Comparison of ENCODE assay signal across 16 cellular contexts in the genomic region with DNA sequence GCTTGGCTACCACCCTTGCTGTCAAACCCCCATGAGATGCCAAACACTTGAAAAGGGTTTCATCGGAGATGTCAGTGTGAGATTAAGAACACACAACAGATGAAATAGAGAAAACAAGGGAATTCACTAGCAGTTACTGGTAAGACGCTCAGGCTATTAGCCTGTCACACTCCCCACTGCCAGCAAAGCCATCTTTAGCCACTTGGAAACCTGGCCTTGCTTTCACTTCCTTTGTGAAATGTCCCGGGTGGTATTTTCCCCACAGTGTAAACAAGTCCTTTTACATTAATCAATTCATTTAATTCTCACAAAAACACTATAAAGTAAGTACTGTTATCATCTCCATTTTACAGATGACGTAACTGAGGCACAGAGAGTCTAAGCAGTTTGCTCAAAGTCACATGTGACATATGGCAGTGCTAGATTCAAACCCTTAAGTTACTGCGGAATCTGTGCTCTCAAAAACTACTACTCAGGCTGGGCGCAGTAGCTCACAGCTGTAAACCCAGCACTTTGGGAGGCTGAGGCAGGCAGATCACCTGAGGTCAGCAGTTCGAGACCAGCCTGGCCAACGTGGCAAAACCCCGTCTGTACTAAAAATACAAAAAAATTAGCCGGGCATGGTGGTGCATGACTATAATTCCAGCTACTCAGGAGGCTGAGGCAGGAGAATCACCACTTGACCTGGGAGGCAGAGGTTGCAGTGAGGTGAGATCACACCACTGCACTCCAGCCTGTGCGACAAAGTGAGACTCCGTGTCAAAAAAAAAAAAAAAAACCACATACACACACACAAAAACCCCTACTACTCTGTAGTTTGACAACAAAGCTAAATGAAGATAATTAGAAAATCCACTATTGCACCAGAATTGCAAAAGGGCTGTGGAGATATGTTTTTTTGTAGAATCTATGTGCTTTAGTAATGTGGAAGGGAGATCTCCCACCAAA. TPM values are rescaled to one million over a fixed set of nuclear protein-coding genes. Genes with fewer than 3 reads are reported as not detected.
DNase-seq lines count a peak whose midpoint lies in the region; ATAC-seq and TF ChIP-seq lines count a peak whose summit lies in the region.
"Had no signal": no experiment of that assay in that cellular context is flagged by ENCODE, and none has a peak within 500 bp of the region (broad histone marks: within the 10 kb centered on the region; RNA-seq: fewer than 3 reads in every experiment).

No MANE protein-coding gene starts in this region.

- CTCF ChIA-PET in activated CD4-positive, alpha-beta T cell treated with anti-CD3 and anti-CD28 coated beads for 36 hours (lab: Charles Lee), result interaction anchor here (1.2 to 1.8 kb wide), 3 partner anchors 17 to 24 kb away, joined by 3 to 5 read pairs (median 3); no protein-coding TSS in a partner anchor
- CTCF ChIA-PET in activated CD4-positive, alpha-beta memory T cell treated with anti-CD3 and anti-CD28 coated beads for 36 hours (lab: Charles Lee), result interaction anchor here (1.0 to 1.5 kb wide), 2 partner anchors 16 to 17 kb away, joined by 3 to 4 read pairs; no protein-coding TSS in a partner anchor

- peak overlapping the region; percentile 70 for H3K27ac Mint-ChIP-seq in activated CD4-positive, alpha-beta T cell treated with anti-CD3 and anti-CD28 coated beads for 36 hours
- H3K27ac Mint-ChIP-seq in activated CD4-positive, alpha-beta memory T cell treated with anti-CD3 and anti-CD28 coated beads for 36 hours, result peak overlapping the region; percentile 78
- H3K27ac Mint-ChIP-seq in natural killer cell (peak overlapping the region; percentile 92 to 97), osteocyte (ENCODE audit: unreplicated experiment) (no peak overlapping the region), HFFc6 (no peak overlapping the region)
- H3K27ac Mint-ChIP-seq: dendritic cell treated with granulocyte-macrophage colony-stimulating factor and Interleukin-4, amounts not matched to agents 40 ng/mL and 50 ng/mL, for 4 days; WTC11 had no signal

- TF ChIP-seq CTCF in natural killer cell (IDR thresholded peaks at IDR 0.05), result no peak
- TF ChIP-seq CTCF in osteocyte (IDR thresholded peaks at IDR 0.05), result no peak
- TF ChIP-seq CTCF in HFFc6 (IDR thresholded peaks at IDR 0.05), result no peak

- intact Hi-C loops in activated CD4-positive, alpha-beta T cell treated with anti-CD3 and anti-CD28 coated beads for 36 hours (cut with DNase I, micrococcal nuclease), result no loop called here
- intact Hi-C loops in activated CD4-positive, alpha-beta memory T cell treated with anti-CD3 and anti-CD28 coated beads for 36 hours (cut with micrococcal nuclease), result no loop called here
- intact Hi-C loops in natural killer cell (cut with micrococcal nuclease), result no loop called here

- no peaks in the 10 kb centered on the region for H3K36me3 Mint-ChIP-seq in activated CD4-positive, alpha-beta T cell treated with anti-CD3 and anti-CD28 coated beads for 36 hours (ENCODE audit: low read depth)
- no peaks in the 10 kb centered on the region for H3K36me3 Mint-ChIP-seq in activated CD4-positive, alpha-beta memory T cell treated with anti-CD3 and anti-CD28 coated beads for 36 hours
- no peaks in the 10 kb centered on the region for H3K36me3 Mint-ChIP-seq in natural killer cell
- H3K36me3 Mint-ChIP-seq in osteocyte (ENCODE audit: unreplicated experiment), result no peaks in the 10 kb centered on the region
- H3K36me3 Mint-ChIP-seq in HFFc6 (ENCODE audit: low read depth), result no peaks in the 10 kb centered on the region
- H3K36me3 Mint-ChIP-seq: WTC11 had no signal

- POLR2A ChIA-PET in activated CD4-positive, alpha-beta T cell treated with anti-CD3 and anti-CD28 coated beads for 36 hours (lab: Charles Lee), result interaction anchor here (0.6 kb wide), 1 partner anchor 14 kb away, joined by 7 read pairs; no protein-coding TSS in a partner anchor
- POLR2A ChIA-PET in activated CD4-positive, alpha-beta memory T cell treated with anti-CD3 and anti-CD28 coated beads for 36 hours (lab: Charles Lee), result interaction anchor here (0.6 to 0.7 kb wide), 2 partner anchors 20 to 62 kb away, joined by 4 to 5 read pairs; no protein-coding TSS in a partner anchor

- no peaks in the 10 kb centered on the region for H3K27me3 Mint-ChIP-seq in activated CD4-positive, alpha-beta T cell treated with anti-CD3 and anti-CD28 coated beads for 36 hours
- H3K27me3 Mint-ChIP-seq in activated CD4-positive, alpha-beta memory T cell treated with anti-CD3 and anti-CD28 coated beads for 36 hours, result no peaks in the 10 kb centered on the region
- no peaks in the 10 kb centered on the region for H3K27me3 Mint-ChIP-seq in natural killer cell (ENCODE audit: low read depth in 2 of 2)
- no peaks in the 10 kb centered on the region for H3K27me3 Mint-ChIP-seq in osteocyte (ENCODE audit: unreplicated experiment)
- H3K27me3 Mint-ChIP-seq in HFFc6 (ENCODE audit: insufficient read depth), result no peaks in the 10 kb centered on the region; the same call in none of the 2 replicates
- H3K27me3 Mint-ChIP-seq: dendritic cell treated with granulocyte-macrophage colony-stimulating factor and Interleukin-4, amounts not matched to agents 40 ng/mL and 50 ng/mL, for 4 days had no signal

- no peak overlapping the region for H3K4me3 Mint-ChIP-seq in activated CD4-positive, alpha-beta T cell treated with anti-CD3 and anti-CD28 coated beads for 36 hours
- H3K4me3 Mint-ChIP-seq in activated CD4-positive, alpha-beta memory T cell treated with anti-CD3 and anti-CD28 coated beads for 36 hours, result peak overlapping the region; percentile 12
- H3K4me3 Mint-ChIP-seq in natural killer cell, result peak overlapping the region; percentile 80
- no peak overlapping the region for H3K4me3 Mint-ChIP-seq in osteocyte (ENCODE audit: unreplicated experiment)
- no peak overlapping the region for H3K4me3 Mint-ChIP-seq in HFFc6
- H3K4me3 Mint-ChIP-seq: dendritic cell treated with granulocyte-macrophage colony-stimulating factor and Interleukin-4, amounts not matched to agents 40 ng/mL and 50 ng/mL, for 4 days; WTC11 had no signal

- H3K4me1 Mint-ChIP-seq in activated CD4-positive, alpha-beta T cell treated with anti-CD3 and anti-CD28 coated beads for 36 hours, result peaks cover 45% of the 10 kb centered on the region
- peaks cover 43% of the 10 kb centered on the region for H3K4me1 Mint-ChIP-seq in activated CD4-positive, alpha-beta memory T cell treated with anti-CD3 and anti-CD28 coated beads for 36 hours (ENCODE audit: low read depth)
- peaks cover 48 to 66% of the 10 kb centered on the region in 2 donors for H3K4me1 Mint-ChIP-seq in natural killer cell
- peaks cover 40% of the 10 kb centered on the region for H3K4me1 Mint-ChIP-seq in osteocyte (ENCODE audit: unreplicated experiment)
- H3K4me1 Mint-ChIP-seq in HFFc6 (ENCODE audit: low read depth), result peaks cover 40% of the 10 kb centered on the region

- ATAC-seq in activated CD4-positive, alpha-beta T cell treated with anti-CD3 and anti-CD28 coated beads for 36 hours, result peak; percentile 24
- ATAC-seq in GM21619 (IDR thresholded peaks at IDR 0.05; ENCODE audit: unreplicated experiment) (peak; percentile 44), natural killer cell (peak; percentile 53 to 69 (median 65))
- ATAC-seq: A549, Right ventricle myocardium inferior, WTC11 had no signal

- no peaks in the 10 kb centered on the region for H3K9me3 Mint-ChIP-seq in activated CD4-positive, alpha-beta T cell treated with anti-CD3 and anti-CD28 coated beads for 36 hours (ENCODE audit: low read depth)
- no peaks in the 10 kb centered on the region for H3K9me3 Mint-ChIP-seq in activated CD4-positive, alpha-beta memory T cell treated with anti-CD3 and anti-CD28 coated beads for 36 hours
- H3K9me3 Mint-ChIP-seq in natural killer cell, result no peaks in the 10 kb centered on the region
- H3K9me3 Mint-ChIP-seq in osteocyte (ENCODE audit: unreplicated experiment), result no peaks in the 10 kb centered on the region
- no peaks in the 10 kb centered on the region for H3K9me3 Mint-ChIP-seq in HFFc6
- H3K9me3 Mint-ChIP-seq: dendritic cell treated with granulocyte-macrophage colony-stimulating factor and Interleukin-4, amounts not matched to agents 40 ng/mL and 50 ng/mL, for 4 days had no signal

- no peak for DNase-seq in activated CD4-positive, alpha-beta T cell treated with anti-CD3 and anti-CD28 coated beads for 36 hours
- DNase-seq in activated CD4-positive, alpha-beta T cell treated with anti-CD3 and anti-CD28 coated beads for 1 hour, result no peak
- DNase-seq in activated CD4-positive, alpha-beta memory T cell treated with anti-CD3 and anti-CD28 coated beads for 36 hours, result peak; percentile 22
- DNase-seq in natural killer cell (peak; percentile 38), osteocyte (ENCODE audit: extremely low spot score, unreplicated experiment) (no peak), COLO668 (lab: John Stamatoyannopoulos, UW; ENCODE audit: unreplicated experiment) (no peak), HFFc6 (no peak)
- DNase-seq: DMS79, foreskin fibroblast, kidney glomerular epithelial cell, MG63 had no signal

RNA-seq across cellular contexts. Expression of a gene that starts 32.6 kb away (rescaled TPM):
- total RNA-seq in activated CD4-positive, alpha-beta T cell treated with anti-CD3 and anti-CD28 coated beads for 36 hours, result 100 to 1,000 TPM; 198 to 206 TPM
- total RNA-seq in activated CD4-positive, alpha-beta memory T cell treated with anti-CD3 and anti-CD28 coated beads for 36 hours, result 100 to 1,000 TPM; 200 to 203 TPM
- total RNA-seq in natural killer cell (100 to 1,000 TPM; 107 to 112 (median 109) TPM), osteocyte (128 and 131 TPM in 2 replicates)
- 100 to 1,000 TPM; 119 to 160 (median 148) TPM for total RNA-seq in HFFc6 (2021; fragmentation: NEBNext Ultra II Directional; extraction: Animal tissue kit (Norgen Biotek cat#: 25700))

RNA-seq across cellular contexts. Expression of a gene that starts 42.9 kb away (rescaled TPM):
- 100 to 1,000 TPM; 279 to 314 TPM for total RNA-seq in activated CD4-positive, alpha-beta T cell treated with anti-CD3 and anti-CD28 coated beads for 36 hours
- 100 to 1,000 TPM; 275 to 285 TPM for total RNA-seq in activated CD4-positive, alpha-beta memory T cell treated with anti-CD3 and anti-CD28 coated beads for 36 hours
- total RNA-seq in natural killer cell (100 to 1,000 TPM; 435 to 527 (median 443) TPM), osteocyte (142 and 157 TPM in 2 replicates)
- 100 to 1,000 TPM; 258 to 353 (median 305) TPM for total RNA-seq in HFFc6 (2021; fragmentation: NEBNext Ultra II Directional; extraction: Animal tissue kit (Norgen Biotek cat#: 25700))

Comparison
In these comparisons a context has a peak if more than half of its experiments do, and no peak if none do; other contexts are left out.
1. DNase-seq: peak in activated CD4-positive, alpha-beta memory T cell treated with anti-CD3 and anti-CD28 coated beads for 36 hours (single experiment) and natural killer cell (single experiment); none in activated CD4-positive, alpha-beta T cell treated with anti-CD3 and anti-CD28 coated beads for 36 hours (single experiment), activated CD4-positive, alpha-beta T cell treated with anti-CD3 and anti-CD28 coated beads for 1 hour (single experiment), osteocyte (single experiment), COLO668 (single experiment) and HFFc6 (single experiment).
2. H3K27ac Mint-ChIP-seq: peak in activated CD4-positive, alpha-beta T cell treated with anti-CD3 and anti-CD28 coated beads for 36 hours (single experiment), activated CD4-positive, alpha-beta memory T cell treated with anti-CD3 and anti-CD28 coated beads for 36 hours (single experiment) and natural killer cell (2 of 2); none in osteocyte (single experiment) and HFFc6 (single experiment).
3. H3K4me3 Mint-ChIP-seq: peak in activated CD4-positive, alpha-beta memory T cell treated with anti-CD3 and anti-CD28 coated beads for 36 hours (single experiment) and natural killer cell (single experiment); none in activated CD4-positive, alpha-beta T cell treated with anti-CD3 and anti-CD28 coated beads for 36 hours (single experiment), osteocyte (single experiment) and HFFc6 (single experiment).
4. Peak in every context shown above with its lines, with median percentiles within 50 percentile points of each other: ATAC-seq.